18 cellular contexts compared by ENCODE assay signal in genomic region chr10:43962346-43963191, GRCh38.
DNase-seq lines count a peak whose midpoint lies in the region; ATAC-seq and TF ChIP-seq lines count a peak whose summit lies in the region.
"Had no signal": no experiment of that assay in that cellular context is flagged by ENCODE, and none has a peak within 500 bp of the region (broad histone marks: within the 10 kb centered on the region; RNA-seq: fewer than 3 reads in every experiment).

No MANE protein-coding gene starts in this region.

- POLR2A ChIA-PET in RWPE1 (lab: Yijun Ruan, JAX; ENCODE audit: low non-redundant PET), result no interaction called here

- H3K9me3 Mint-ChIP-seq in activated T-helper 2 cell treated with anti-CD3 and anti-CD28 coated beads, Interferon-gamma antibody, Interleukin-2, Interleukin-4, amounts not matched to agents 10 μg/mL and 5 μg/mL and 100 μg/mL, durations not matched to agents 14 hours and 24 hours and 36 hours, result no peaks in the 10 kb centered on the region
- H3K9me3 Mint-ChIP-seq: activated T-cell treated with anti-CD3 and anti-CD28 coated beads, Interleukin-2, amount 50 U/mL, for 72 hours had no signal

- H3K27ac Mint-ChIP-seq in activated T-helper 2 cell treated with anti-CD3 and anti-CD28 coated beads, Interferon-gamma antibody, Interleukin-2, Interleukin-4, amounts not matched to agents 10 μg/mL and 5 μg/mL and 100 μg/mL, durations not matched to agents 14 hours and 24 hours and 36 hours, result no peak overlapping the region
- H3K27ac Mint-ChIP-seq: activated T-cell treated with anti-CD3 and anti-CD28 coated beads, Interleukin-2, amount 50 U/mL, for 72 hours had no signal

- no peaks in the 10 kb centered on the region for H3K36me3 Mint-ChIP-seq in activated T-helper 2 cell treated with anti-CD3 and anti-CD28 coated beads, Interferon-gamma antibody, Interleukin-2, Interleukin-4, amounts not matched to agents 10 μg/mL and 5 μg/mL and 100 μg/mL, durations not matched to agents 14 hours and 24 hours and 36 hours (ENCODE audit: low read depth)

- no peak for TF ChIP-seq CTCF in fibroblast of pulmonary artery (IDR thresholded peaks at IDR 0.05; ENCODE audit: low read length, missing control alignments)
- no peak for TF ChIP-seq CTCF in RWPE1 (conservative IDR thresholded peaks at IDR 0.05; ENCODE audit: low read depth)

- CTCF ChIA-PET in RWPE1 (lab: Yijun Ruan, JAX), result no interaction called here

- H3K27ac ChIP-seq in RWPE1, result no peak overlapping the region
- H3K27ac ChIP-seq: C4-2B, dorsolateral prefrontal cortex, parathyroid adenoma had no signal

- DNase-seq in Daoy (ENCODE audit: low read depth) (peak; percentile 9), fibroblast of pulmonary artery (ENCODE audit: low read depth) (peak; percentile 17), sciatic nerve (ENCODE audit: low spot score) (peak; percentile 30), T-helper 1 cell (no peak), RWPE1 (ENCODE audit: low spot score) (no peak), cortex of kidney (lab: John Stamatoyannopoulos, UW) (no peak)
- peak; percentile 2 for DNase-seq in activated T-helper 2 cell treated with anti-CD3 and anti-CD28 coated beads, Interferon-gamma antibody, Interleukin-2, Interleukin-4, amounts not matched to agents 10 μg/mL and 5 μg/mL and 100 μg/mL, durations not matched to agents 14 hours and 24 hours and 36 hours (ENCODE audit: low spot score)
- no peak for DNase-seq in stimulated activated CD4-positive, alpha-beta T cell treated with anti-CD3 and anti-CD28 coated beads, Interleukin-4, amount 100 ng/mL, for 24 hours
- DNase-seq: activated CD4-positive, CD25-positive, alpha-beta regulatory T cell treated with anti-CD3 and anti-CD28 coated beads, Interleukin-2, amount 50 U/mL, for 72 hours; activated T-cell treated with anti-CD3 and anti-CD28 coated beads, Interleukin-2, amount 50 U/mL, for 72 hours; amygdala; DMS79; gastrocnemius medialis; NCI-H2029 treated with DMSO at 0.1 percent for 48 hours; NCI-H748 treated with DMSO at 0.1 percent for 48 hours had no signal

- peaks cover 3% of the 10 kb centered on the region for H3K4me1 Mint-ChIP-seq in activated T-helper 2 cell treated with anti-CD3 and anti-CD28 coated beads, Interferon-gamma antibody, Interleukin-2, Interleukin-4, amounts not matched to agents 10 μg/mL and 5 μg/mL and 100 μg/mL, durations not matched to agents 14 hours and 24 hours and 36 hours (ENCODE audit: low read depth)

- no peak overlapping the region for H3K4me3 Mint-ChIP-seq in activated T-helper 2 cell treated with anti-CD3 and anti-CD28 coated beads, Interferon-gamma antibody, Interleukin-2, Interleukin-4, amounts not matched to agents 10 μg/mL and 5 μg/mL and 100 μg/mL, durations not matched to agents 14 hours and 24 hours and 36 hours (ENCODE audit: low read depth)
- H3K4me3 Mint-ChIP-seq: activated T-cell treated with anti-CD3 and anti-CD28 coated beads, Interleukin-2, amount 50 U/mL, for 72 hours had no signal

- no peak for ATAC-seq in sciatic nerve
- ATAC-seq: activated T-cell treated with anti-CD3 and anti-CD28 coated beads, Interleukin-2, amount 50 U/mL, for 72 hours; gastrocnemius medialis had no signal

- peaks cover 22% of the 10 kb centered on the region for H3K27me3 Mint-ChIP-seq in activated T-helper 2 cell treated with anti-CD3 and anti-CD28 coated beads, Interferon-gamma antibody, Interleukin-2, Interleukin-4, amounts not matched to agents 10 μg/mL and 5 μg/mL and 100 μg/mL, durations not matched to agents 14 hours and 24 hours and 36 hours (ENCODE audit: low read depth)

- intact Hi-C loops in activated T-helper 2 cell treated with anti-CD3 and anti-CD28 coated beads, Interferon-gamma antibody, Interleukin-2, Interleukin-4, amounts not matched to agents 10 μg/mL and 5 μg/mL and 100 μg/mL, durations not matched to agents 14 hours and 24 hours and 36 hours (cut with micrococcal nuclease), result no loop called here
- intact Hi-C loops in sciatic nerve (cut with DNase I), result no loop called here

- no peak overlapping the region for H3K4me3 ChIP-seq in fibroblast of pulmonary artery (replicated peaks; ENCODE audit: low read depth, low read length)
- H3K4me3 ChIP-seq: dorsolateral prefrontal cortex, gastrocnemius medialis had no signal

Comparison
In these comparisons a context has a peak if more than half of its experiments do, and no peak if none do; other contexts are left out.
1. DNase-seq: peak in Daoy (single experiment), activated T-helper 2 cell treated with anti-CD3 and anti-CD28 coated beads, Interferon-gamma antibody, Interleukin-2, Interleukin-4, amounts not matched to agents 10 μg/mL and 5 μg/mL and 100 μg/mL, durations not matched to agents 14 hours and 24 hours and 36 hours (single experiment), fibroblast of pulmonary artery (single experiment) and sciatic nerve (single experiment); none in stimulated activated CD4-positive, alpha-beta T cell treated with anti-CD3 and anti-CD28 coated beads, Interleukin-4, amount 100 ng/mL, for 24 hours (single experiment), T-helper 1 cell (0 of 5), RWPE1 (single experiment) and cortex of kidney (single experiment).